8 cellular contexts compared by ENCODE assay signal in genomic region chr10:29858352-29859267, GRCh38.
A peak's percentile ranks its signal among the peaks of the same experiment; 100 is the strongest.
DNase-seq lines count a peak whose midpoint lies in the region; ATAC-seq, FAIRE-seq and TF ChIP-seq lines count a peak whose summit lies in the region.

No MANE protein-coding gene starts in this region.

- no peak overlapping the region for H3K4me3 Mint-ChIP-seq in activated T-helper 17 cell treated with anti-CD3 and anti-CD28 coated beads, Interleukin-2, amount 50 U/mL, for 72 hours

- ATAC-seq in A549 (peak; percentile 94 to 96), GM21825 (IDR thresholded peaks at IDR 0.05; ENCODE audit: unreplicated experiment) (no peak)
- no peak for ATAC-seq in activated T-helper 17 cell treated with anti-CD3 and anti-CD28 coated beads, Interleukin-2, amount 50 U/mL, for 72 hours (replicated peaks)

- peaks cover 19% of the 10 kb centered on the region; the same call in 2 of the 3 replicates for H3K4me1 ChIP-seq in A549
- H3K4me1 ChIP-seq in adrenal gland (replicated peaks in 1 of 2), result peaks cover 0 to 6% of the 10 kb centered on the region in 2 donors
- H3K4me1 ChIP-seq in hepatocyte (ENCODE audit: insufficient read depth), result peaks cover 25% of the 10 kb centered on the region
- H3K4me1 ChIP-seq in testis, result peaks cover 8% of the 10 kb centered on the region
- H3K4me1 ChIP-seq in effector memory CD4-positive, alpha-beta T cell (ENCODE audit: control insufficient read depth, insufficient read depth, low read length, poor library complexity, severe bottlenecking), result no peaks in the 10 kb centered on the region

- TF ChIP-seq RAD21 in A549 (conservative IDR thresholded peaks at IDR 0.05 in 1 of 2, IDR thresholded peaks at IDR 0.05 in 1 of 2), result peak; percentile 92 to 94

- no peak overlapping the region for H3K4me3 ChIP-seq in A549
- no peak overlapping the region for H3K4me3 ChIP-seq in adrenal gland
- no peak overlapping the region for H3K4me3 ChIP-seq in hepatocyte
- no peak overlapping the region for H3K4me3 ChIP-seq in testis
- no peak overlapping the region for H3K4me3 ChIP-seq in effector memory CD4-positive, alpha-beta T cell (ENCODE audit: insufficient read depth, low read depth, low read length, poor library complexity, severe bottlenecking)

- H3K27me3 ChIP-seq in adrenal gland, result no peaks in the 10 kb centered on the region
- no peaks in the 10 kb centered on the region for H3K27me3 ChIP-seq in hepatocyte
- H3K27me3 ChIP-seq in testis, result no peaks in the 10 kb centered on the region
- no peaks in the 10 kb centered on the region for H3K27me3 ChIP-seq in effector memory CD4-positive, alpha-beta T cell (replicated peaks; ENCODE audit: control insufficient read depth, insufficient read depth, low read length, poor library complexity, severe bottlenecking)

- H3K4me2 ChIP-seq in A549, result peak overlapping the region; percentile 69
- peak overlapping the region; percentile 56 for H3K4me2 ChIP-seq in hepatocyte

- CTCF ChIA-PET in A549 (lab: Yijun Ruan, JAX), result interaction anchor here (0.6 to 2.5 kb wide), 54 partner anchors 9 to 1187 kb away, joined by 3 to 18 read pairs (median 4); no protein-coding TSS in a partner anchor
- CTCF ChIA-PET in HEK293T (lab: Yijun Ruan, JAX), result interaction anchor here (0.7 to 1.7 kb wide), 2 partner anchors 42 to 162 kb away, joined by 3 to 4 read pairs; no protein-coding TSS in a partner anchor

- no peak for TF ChIP-seq POLR2A in A549 (IDR thresholded peaks at IDR 0.05; ENCODE audit: low read length)
- TF ChIP-seq POLR2A in adrenal gland (IDR thresholded peaks at IDR 0.05), result no peak
- TF ChIP-seq POLR2A in testis (IDR thresholded peaks at IDR 0.05), result no peak

- no peak for TF ChIP-seq EP300 in A549 (IDR thresholded peaks at IDR 0.05)

- H3K27me3 Mint-ChIP-seq in activated T-helper 17 cell treated with anti-CD3 and anti-CD28 coated beads, Interleukin-2, amount 50 U/mL, for 72 hours, result peaks cover 18% of the 10 kb centered on the region

- TF ChIP-seq CTCF in A549 (IDR thresholded peaks at IDR 0.05) (peak; percentile 86), adrenal gland (IDR thresholded peaks at IDR 0.05) (peak; percentile 55 to 66 (median 65)), hepatocyte (IDR thresholded peaks at IDR 0.05; ENCODE audit: poor library complexity) (peak; percentile 67), testis (IDR thresholded peaks at IDR 0.05) (peak; percentile 56 to 74 (median 68))

- DNase-seq in A549 (ENCODE audit: low read depth in 1 of 2, low spot score in 1 of 2) (peak; percentile 70 to 75), HEK293T (ENCODE audit: extremely low spot score) (peak; percentile 23), adrenal gland (peak; percentile 61 to 84 (median 72)), hepatocyte (ENCODE audit: low spot score) (peak; percentile 73), testis (peak; percentile 75)
- no peak for DNase-seq in effector memory CD4-positive, alpha-beta T cell

- FAIRE-seq in A549 (lab: Jason Lieb, UNC), result no peak

- no peaks in the 10 kb centered on the region for H3K9me3 Mint-ChIP-seq in activated T-helper 17 cell treated with anti-CD3 and anti-CD28 coated beads, Interleukin-2, amount 50 U/mL, for 72 hours

- no peak overlapping the region for H3K27ac Mint-ChIP-seq in activated T-helper 17 cell treated with anti-CD3 and anti-CD28 coated beads, Interleukin-2, amount 50 U/mL, for 72 hours

- no peaks in the 10 kb centered on the region for H4K20me1 ChIP-seq in hepatocyte (ENCODE audit: insufficient read depth, poor library complexity, severe bottlenecking)

- no peaks in the 10 kb centered on the region for H3K36me3 Mint-ChIP-seq in activated T-helper 17 cell treated with anti-CD3 and anti-CD28 coated beads, Interleukin-2, amount 50 U/mL, for 72 hours (ENCODE audit: low read depth)

- no peaks in the 10 kb centered on the region for H3K4me1 Mint-ChIP-seq in activated T-helper 17 cell treated with anti-CD3 and anti-CD28 coated beads, Interleukin-2, amount 50 U/mL, for 72 hours

- no peaks in the 10 kb centered on the region for H3K9me2 ChIP-seq in hepatocyte (replicated peaks; ENCODE audit: insufficient read depth)

- peak overlapping the region; percentile 45 to 75 for H3K27ac ChIP-seq in A549
- peak overlapping the region in 1 of 5 donors; percentile 15 for H3K27ac ChIP-seq in adrenal gland
- H3K27ac ChIP-seq in hepatocyte, result peak overlapping the region; percentile 20
- peak overlapping the region in 1 of 2 donors; percentile 39 for H3K27ac ChIP-seq in testis
- H3K27ac ChIP-seq in effector memory CD4-positive, alpha-beta T cell (ENCODE audit: insufficient read depth, low read length, poor library complexity, severe bottlenecking), result no peak overlapping the region

- WGBS in A549 (ENCODE audit: missing lambda C conversion rate), result 22% methylated on average over 11 of the region's 11 CpGs
- 19 to 21% (median 20%) methylated on average over 11 of the region's 11 CpGs for WGBS in adrenal gland, 4 donors
- 24% methylated on average over 11 of the region's 11 CpGs for WGBS in hepatocyte (ENCODE audit: low lambda C conversion rate, missing lambda C conversion rate)
- 36 to 40% methylated on average over 11 of the region's 11 CpGs for WGBS in testis, 2 donors

- H2AFZ ChIP-seq in hepatocyte, result no peak overlapping the region

- POLR2A ChIA-PET in A549 (lab: Yijun Ruan, JAX), result no interaction called here
- POLR2A ChIA-PET in HEK293T (lab: Yijun Ruan, JAX), result no interaction called here

- no peaks in the 10 kb centered on the region for H3K79me2 ChIP-seq in hepatocyte

- intact Hi-C loops in adrenal gland (cut with DNase I), result no loop called here
- intact Hi-C loops in testis (cut with DNase I; ENCODE audit: low total_unique reads), result no loop called here

- H3K36me3 ChIP-seq in adrenal gland (replicated peaks in 1 of 2), result no peaks in the 10 kb centered on the region
- H3K36me3 ChIP-seq in hepatocyte (replicated peaks; ENCODE audit: insufficient read depth, low read depth), result no peaks in the 10 kb centered on the region
- no peaks in the 10 kb centered on the region for H3K36me3 ChIP-seq in testis (ENCODE audit: low read depth, missing control alignments)
- H3K36me3 ChIP-seq in effector memory CD4-positive, alpha-beta T cell (ENCODE audit: control insufficient read depth, insufficient read depth, low read length), result no peaks in the 10 kb centered on the region

- H3K9me3 ChIP-seq in A549 (no peaks in the 10 kb centered on the region), adrenal gland (replicated peaks in 1 of 3) (no peaks in the 10 kb centered on the region), hepatocyte (ENCODE audit: low read depth) (no peaks in the 10 kb centered on the region), testis (no peaks in the 10 kb centered on the region)
- H3K9me3 ChIP-seq in effector memory CD4-positive, alpha-beta T cell (ENCODE audit: control insufficient read depth, low read length), result no peaks in the 10 kb centered on the region

TF ChIP-seq in A549, 52 proteins besides CTCF, POLR2A, EP300 and RAD21:
- TF ChIP-seq MYC (IDR thresholded peaks at IDR 0.05; ENCODE audit: borderline replicate concordance, low read length), result no peak
- TF ChIP-seq FOXS1 (CRISPR knock-in tag; IDR thresholded peaks at IDR 0.05), result no peak
- TF ChIP-seq CEBPB (IDR thresholded peaks at IDR 0.05), result no peak
- TF ChIP-seq BHLHE40 (IDR thresholded peaks at IDR 0.05; ENCODE audit: low read depth, low read length), result no peak
- TF ChIP-seq HDAC2 (IDR thresholded peaks at IDR 0.05), result no peak
- TF ChIP-seq SMC3 (IDR thresholded peaks at IDR 0.05), result peak; percentile 91

TF ChIP-seq in HEK293T, 16 proteins besides CTCF, POLR2A, EP300 and RAD21:
- TF ChIP-seq CTBP1 (IDR thresholded peaks at IDR 0.05; ENCODE audit: borderline replicate concordance) (no peak), SP1 (IDR thresholded peaks at IDR 0.05) (no peak), ARNT (IDR thresholded peaks at IDR 0.05) (no peak), BHLHE40 (IDR thresholded peaks at IDR 0.05; ENCODE audit: borderline replicate concordance) (no peak), FOXK2 (IDR thresholded peaks at IDR 0.05) (no peak), FOXA1 (IDR thresholded peaks at IDR 0.05) (no peak), FOXM1 (IDR thresholded peaks at IDR 0.05; ENCODE audit: borderline replicate concordance) (no peak), NFRKB (IDR thresholded peaks at IDR 0.05) (no peak), PKNOX1 (IDR thresholded peaks at IDR 0.05) (no peak), LEF1 (IDR thresholded peaks at IDR 0.05; ENCODE audit: borderline replicate concordance) (no peak), L3MBTL2 (conservative IDR thresholded peaks at IDR 0.05) (no peak), SUZ12 (IDR thresholded peaks at IDR 0.05) (no peak), TARDBP (IDR thresholded peaks at IDR 0.05) (no peak), ZNF384 (IDR thresholded peaks at IDR 0.05) (no peak)

Comparison
In these comparisons a context has a peak if more than half of its experiments do, and no peak if none do; other contexts are left out.
1. ATAC-seq: peak in A549 (2 of 2); none in activated T-helper 17 cell treated with anti-CD3 and anti-CD28 coated beads, Interleukin-2, amount 50 U/mL, for 72 hours (single experiment) and GM21825 (single experiment).
2. DNase-seq: peak in A549 (2 of 2), HEK293T (single experiment), adrenal gland (7 of 7), hepatocyte (single experiment) and testis (single experiment); none in effector memory CD4-positive, alpha-beta T cell (0 of 3).
3. Peak in every context shown above with its lines, with median percentiles within 50 percentile points of each other: CTCF ChIP-seq.